1 cellular context compared by ENCODE assay signal in genomic region chr5:139760066-139761056, GRCh38.
TF ChIP-seq lines count a peak whose summit lies in the region.

No MANE protein-coding gene starts in this region.

TF ChIP-seq in SK-N-SH, 30 proteins besides CTCF, POLR2A, EP300 and RAD21:
- TF ChIP-seq USF1 (IDR thresholded peaks at IDR 0.05; ENCODE audit: borderline replicate concordance, low read depth) (no peak), GABPA (IDR thresholded peaks at IDR 0.05; ENCODE audit: low read depth) (no peak), EZH2phosphoT487 (IDR thresholded peaks at IDR 0.05; ENCODE audit: borderline replicate concordance, low read depth) (no peak), FOXM1 (IDR thresholded peaks at IDR 0.05; ENCODE audit: low read depth) (no peak), TEAD4 (IDR thresholded peaks at IDR 0.05; ENCODE audit: borderline replicate concordance, insufficient read depth) (no peak), SIN3A (IDR thresholded peaks at IDR 0.05; ENCODE audit: borderline replicate concordance, low read depth, low read length) (no peak), NFIC (IDR thresholded peaks at IDR 0.05; ENCODE audit: borderline replicate concordance) (peak; percentile 32; the same call in 1 of the 2 replicates), CHD2 (IDR thresholded peaks at IDR 0.05; ENCODE audit: low read length, partially characterized antibody) (no peak), FOSL2 (IDR thresholded peaks at IDR 0.05; ENCODE audit: borderline replicate concordance, low read depth) (peak; percentile 71; the same call in 1 of the 2 replicates), MEF2A (IDR thresholded peaks at IDR 0.05; ENCODE audit: borderline replicate concordance, low read depth) (no peak), RCOR1 (IDR thresholded peaks at IDR 0.05; ENCODE audit: low read length) (no peak), FOXJ3 (CRISPR knock-in tag; IDR thresholded peaks at IDR 0.05) (no peak), TCF12 (IDR thresholded peaks at IDR 0.05) (0 out of 2 replicates have a peak, but pooled peaks have one; percentile 32), JUND (IDR thresholded peaks at IDR 0.05) (no peak; the same call in 1 of the 2 replicates), RFX5 (IDR thresholded peaks at IDR 0.05; ENCODE audit: low read length) (no peak)
- TF ChIP-seq, protein P1, sequence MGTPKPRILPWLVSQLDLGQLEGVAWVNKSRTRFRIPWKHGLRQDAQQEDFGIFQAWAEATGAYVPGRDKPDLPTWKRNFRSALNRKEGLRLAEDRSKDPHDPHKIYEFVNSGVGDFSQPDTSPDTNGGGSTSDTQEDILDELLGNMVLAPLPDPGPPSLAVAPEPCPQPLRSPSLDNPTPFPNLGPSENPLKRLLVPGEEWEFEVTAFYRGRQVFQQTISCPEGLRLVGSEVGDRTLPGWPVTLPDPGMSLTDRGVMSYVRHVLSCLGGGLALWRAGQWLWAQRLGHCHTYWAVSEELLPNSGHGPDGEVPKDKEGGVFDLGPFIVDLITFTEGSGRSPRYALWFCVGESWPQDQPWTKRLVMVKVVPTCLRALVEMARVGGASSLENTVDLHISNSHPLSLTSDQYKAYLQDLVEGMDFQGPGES (IDR thresholded peaks at IDR 0.05; ENCODE audit: low read depth, low read length) = no peak
